In the genomic region with DNA sequence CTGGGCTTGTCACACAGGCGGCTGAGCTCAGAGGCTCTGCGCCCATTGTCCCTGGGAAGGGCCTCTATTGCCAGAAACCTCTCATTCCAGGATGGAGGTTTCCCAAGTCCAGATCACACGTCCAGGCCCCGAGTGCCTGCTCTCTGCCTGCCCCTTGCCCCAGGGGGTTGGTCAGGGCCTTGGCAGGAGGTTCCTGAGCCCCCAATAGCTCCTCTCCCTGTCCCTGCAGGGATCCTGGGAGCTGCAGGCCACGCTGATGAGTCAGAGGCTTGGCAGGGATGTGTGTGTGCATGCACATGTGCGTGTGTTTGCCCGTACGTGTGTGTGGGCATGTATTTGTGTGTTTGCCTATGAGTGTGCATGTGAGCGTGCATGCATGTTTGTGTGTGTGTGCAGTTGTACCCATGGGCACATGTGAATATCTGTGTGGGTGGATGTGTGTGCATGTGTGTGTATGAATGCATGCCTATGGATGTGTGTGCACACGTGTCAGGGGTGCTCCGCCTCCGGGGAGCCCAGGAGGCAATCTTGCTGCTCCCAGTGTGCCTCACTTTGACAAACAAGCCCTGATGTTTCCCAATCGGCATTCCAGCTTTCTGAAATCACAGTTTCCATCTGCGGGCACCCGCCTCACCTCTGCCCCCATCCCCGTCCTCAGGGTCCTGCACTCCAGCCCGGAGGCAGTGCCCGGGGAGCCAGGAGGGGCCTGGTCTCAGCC, we compare ENCODE assay signal across 8 cellular contexts.
DNase-seq lines count a peak whose midpoint lies in the region; ATAC-seq and TF ChIP-seq lines count a peak whose summit lies in the region.

No MANE protein-coding gene starts in this region.

- ATAC-seq in HG02973 (IDR thresholded peaks at IDR 0.05; ENCODE audit: unreplicated experiment) = no peak

- peak overlapping the region; percentile 49 for H3K4me2 ChIP-seq in mesenchymal stem cell (ENCODE audit: low read length, poor library complexity, severe bottlenecking)

- H3K4ac ChIP-seq in mesenchymal stem cell (ENCODE audit: low read depth in 1 of 2, low read length in 2 of 2) = peak overlapping the region; percentile 13 to 20

- H4K91ac ChIP-seq in mesenchymal stem cell (ENCODE audit: low read length) = peak overlapping the region; percentile 88

- TF ChIP-seq CTCF in colonic mucosa (IDR thresholded peaks at IDR 0.05) = no peak

- H3K9me3 ChIP-seq in colonic mucosa (no peaks in the 10 kb centered on the region), mesenchymal stem cell (ENCODE audit: control insufficient read depth, low read length) (no peaks in the 10 kb centered on the region)

- peak overlapping the region; percentile 24 to 34 for H3K9ac ChIP-seq in colonic mucosa (ENCODE audit: low read depth in 2 of 2, low read length in 2 of 2)
- H3K9ac ChIP-seq in mesenchymal stem cell (ENCODE audit: low read length) = peak overlapping the region; percentile 67

- DNase-seq in NCI-H345 (lab: John Stamatoyannopoulos, UW) (peak; percentile 58), NCI-H345 treated with DMSO at 0.1 percent for 48 hours (lab: John Stamatoyannopoulos, UW; ENCODE audit: unreplicated experiment) (no peak), colonic mucosa (peak; percentile 53), mesenchymal stem cell (peak; percentile 91), erythroblast (lab: John Stamatoyannopoulos, UW) (no peak), SHP77 treated with DMSO at 0.1 percent for 48 hours (lab: John Stamatoyannopoulos, UW) (no peak), NAMALWA (ENCODE audit: low spot score) (no peak)

- H3K18ac ChIP-seq in mesenchymal stem cell (ENCODE audit: low read depth in 1 of 2, low read length in 2 of 2) = peak overlapping the region; percentile 88

- H3K79me1 ChIP-seq in mesenchymal stem cell (replicated peaks; ENCODE audit: low read length, poor library complexity, severe bottlenecking) = peaks cover under 1% of the 10 kb centered on the region

- H2BK120ac ChIP-seq in mesenchymal stem cell (ENCODE audit: low read depth, low read length) = peak overlapping the region; percentile 82

- peak overlapping the region in 1 of 2 experiments; percentile 84 for H3K14ac ChIP-seq in mesenchymal stem cell (ENCODE audit: low read length in 2 of 2)

- H4K8ac ChIP-seq in mesenchymal stem cell (ENCODE audit: low read length) = peak overlapping the region; percentile 83

- H3K27ac ChIP-seq in colonic mucosa (no peak overlapping the region), mesenchymal stem cell (ENCODE audit: low read length, poor library complexity, severe bottlenecking) (peak overlapping the region; percentile 85)

- H2BK12ac ChIP-seq in mesenchymal stem cell (ENCODE audit: low read length in 2 of 2) = peak overlapping the region; percentile 29 to 81

- H3K27me3 ChIP-seq in colonic mucosa (no peaks in the 10 kb centered on the region), mesenchymal stem cell (ENCODE audit: control insufficient read depth in 1 of 2, insufficient read depth in 1 of 2, low read length in 2 of 2) (no peaks in the 10 kb centered on the region)

- TF ChIP-seq POLR2A in erythroblast (IDR thresholded peaks at IDR 0.05; ENCODE audit: low read length) = no peak

- H3K4me3 ChIP-seq in colonic mucosa (no peak overlapping the region), mesenchymal stem cell (ENCODE audit: insufficient read depth in 1 of 2, low read depth in 1 of 2, low read length in 2 of 2) (peak overlapping the region in 1 of 2 experiments; percentile 0)

- H2BK5ac ChIP-seq in mesenchymal stem cell (ENCODE audit: low read depth, low read length, poor library complexity, severe bottlenecking) = peak overlapping the region; percentile 66

- H3K4me1 ChIP-seq in colonic mucosa = peaks cover 8% of the 10 kb centered on the region
- H3K4me1 ChIP-seq in mesenchymal stem cell (ENCODE audit: control insufficient read depth, insufficient read depth, low read depth, low read length) = peaks cover 46% of the 10 kb centered on the region

- peak overlapping the region in 1 of 2 experiments; percentile 35 for H3K23ac ChIP-seq in mesenchymal stem cell (ENCODE audit: low read length in 2 of 2)

- no peak overlapping the region for H2AFZ ChIP-seq in mesenchymal stem cell (ENCODE audit: low read depth, low read length)

- no peaks in the 10 kb centered on the region for H3K36me3 ChIP-seq in colonic mucosa
- H3K36me3 ChIP-seq in mesenchymal stem cell (ENCODE audit: control insufficient read depth in 1 of 2, insufficient read depth in 2 of 2, low read depth in 1 of 2, low read length in 2 of 2) = peaks cover 5 to 11% of the 10 kb centered on the region in 2 experiments

- intact Hi-C loops in colonic mucosa (cut with DNase I) = no loop called here

- no peak overlapping the region for H2AK5ac ChIP-seq in mesenchymal stem cell (ENCODE audit: low read length, severe bottlenecking)

- WGBS in mesenchymal stem cell = 35% methylated on average over 18 of the region's 18 CpGs

- no peak overlapping the region for H2BK15ac ChIP-seq in mesenchymal stem cell (ENCODE audit: low read depth, poor library complexity, severe bottlenecking)

Comparison
In these comparisons a context has a peak if more than half of its experiments do, and no peak if none do; other contexts are left out.
1. DNase-seq: peak in NCI-H345 (single experiment), colonic mucosa (single experiment) and mesenchymal stem cell (single experiment); none in NCI-H345 treated with DMSO at 0.1 percent for 48 hours (single experiment), erythroblast (0 of 2), SHP77 treated with DMSO at 0.1 percent for 48 hours (single experiment) and NAMALWA (single experiment).